ENCODE assay signal across 9 cellular contexts in the genomic region with DNA sequence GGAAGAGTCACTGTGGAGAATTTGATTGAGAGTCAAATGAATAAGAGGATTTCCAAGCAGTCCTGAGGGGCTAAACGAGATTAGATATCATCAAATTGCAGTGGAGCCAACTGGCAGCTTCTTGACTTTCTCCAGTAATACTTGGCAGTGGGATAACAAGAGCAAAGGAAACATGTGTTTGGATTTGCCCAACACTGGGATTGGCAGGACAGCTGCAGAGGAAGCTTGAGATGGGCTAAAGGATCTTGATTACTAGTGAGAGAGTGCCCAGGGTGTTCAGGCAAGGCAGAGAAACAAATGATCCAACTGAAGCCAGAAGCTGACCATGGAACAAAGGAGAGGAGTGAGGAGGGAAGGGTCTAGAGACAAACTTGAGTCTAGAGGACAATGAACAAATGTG.
"Had no signal": no experiment of that assay in that cellular context is flagged by ENCODE, and none has a peak within 500 bp of the region (broad histone marks: within the 10 kb centered on the region; RNA-seq: fewer than 3 reads in every experiment).

No MANE protein-coding gene starts in this region.

- H3K36me3 ChIP-seq: HAP-1 had no signal

- H3K4me2 ChIP-seq: GM23338 had no signal

- H3K4me3 ChIP-seq: GM23338, HAP-1 had no signal

- H3K27ac Mint-ChIP-seq: GM23338, HFFc6, IgD-negative memory B cell had no signal

- DNase-seq: H7, HFFc6, KBM-7 had no signal

- H3K4me1 ChIP-seq: HAP-1 had no signal

- H3K4me3 Mint-ChIP-seq: GM23338, HFFc6, IgD-negative memory B cell had no signal

- ATAC-seq: GM23338, HCT116, HepG2 had no signal

- H3K9me3 ChIP-seq: HAP-1 had no signal

- H3K9me3 Mint-ChIP-seq: GM23338 had no signal

- H2AFZ ChIP-seq: GM23338 had no signal

- H3K27ac ChIP-seq: HL-60 had no signal

- H3K4me1 Mint-ChIP-seq: GM23338, IgD-negative memory B cell had no signal
